Comparison of ENCODE assay signal across 8 cellular contexts in the genomic region with DNA sequence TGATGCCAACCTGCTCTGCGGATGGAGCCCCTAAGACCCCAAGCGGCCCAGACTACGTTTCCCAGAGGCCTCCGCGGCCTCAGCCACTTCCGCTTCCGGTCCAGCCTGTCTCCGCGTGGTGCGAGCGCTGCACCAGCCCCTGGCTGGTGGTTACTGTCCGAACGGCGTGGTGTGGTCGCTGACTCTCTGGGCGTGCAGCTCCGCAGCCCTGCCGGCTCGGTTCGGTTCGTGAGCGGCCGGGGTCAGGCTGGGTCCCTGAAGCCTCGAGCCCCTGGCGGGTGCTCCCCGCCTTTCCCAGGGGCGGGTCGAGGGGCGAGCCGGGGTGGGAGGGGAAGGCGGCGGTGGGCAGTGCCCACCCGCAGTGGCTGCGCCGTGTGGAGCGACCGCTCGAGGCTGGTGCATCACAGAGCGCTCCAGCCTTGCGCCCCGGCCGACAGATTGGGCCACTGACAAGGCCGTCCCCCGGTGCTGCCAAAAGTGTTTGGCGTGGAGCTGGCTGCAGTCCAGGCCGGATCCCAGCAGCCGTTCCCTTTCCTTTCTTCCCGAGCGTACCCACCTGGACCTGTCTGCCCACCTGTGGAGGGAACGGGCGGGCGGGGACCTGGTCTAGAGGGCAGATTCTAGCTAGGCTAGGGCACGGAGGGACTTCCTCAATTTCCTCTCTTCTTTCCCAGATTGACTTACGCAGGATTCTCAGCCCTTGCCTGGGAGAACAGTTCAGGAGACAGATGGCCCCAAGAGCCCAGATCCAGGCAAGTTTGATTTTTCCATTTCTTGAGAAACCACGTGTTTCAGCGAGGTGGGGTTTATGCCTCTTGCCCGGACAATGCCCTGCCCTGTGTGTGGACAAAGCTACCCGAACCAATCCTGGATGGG. TPM values are rescaled to one million over a fixed set of nuclear protein-coding genes. Genes with fewer than 3 reads are reported as not detected.
DNase-seq lines count a peak whose midpoint lies in the region; ATAC-seq, FAIRE-seq and TF ChIP-seq lines count a peak whose summit lies in the region.

A gene (plus strand): TSS at position 116 of the 876 bp plus-strand sequence. CDS start 613 bp downstream, at position 729.

- intact Hi-C loops in activated CD4-positive, alpha-beta T cell treated with anti-CD3 and anti-CD28 coated beads, Interleukin-2, amount 10 ng/mL, durations not matched to agents 24 days and 14 days (cut with micrococcal nuclease), result loop anchor here (1.0 to 5.0 kb wide), 3 partner anchors 11 to 1054 kb away; a partner anchor contains a TSS

- no peak for TF ChIP-seq CTCF in A549 (IDR thresholded peaks at IDR 0.05)

- H3K36me3 Mint-ChIP-seq in activated CD4-positive, alpha-beta T cell treated with anti-CD3 and anti-CD28 coated beads, Interleukin-2, amount 10 ng/mL, durations not matched to agents 24 days and 14 days (ENCODE audit: low read depth), result peaks cover 44% of the 10 kb centered on the region

- CTCF ChIA-PET in A549 (lab: Yijun Ruan, JAX), result interaction anchor here (0.8 kb wide), 1 partner anchor 17 kb away, joined by 3 read pairs; no protein-coding TSS in a partner anchor

- peaks cover 19% of the 10 kb centered on the region for H3K9me3 ChIP-seq in A549

- peak within 1 kb of the TSS; percentile 89 for H3K4me2 ChIP-seq in A549

- ATAC-seq in A549, result peak; percentile 98
- peak; percentile 98 for ATAC-seq in GM18519 (IDR thresholded peaks at IDR 0.05; ENCODE audit: low FRiP score, unreplicated experiment)
- peak; percentile 97 for ATAC-seq in HG03039 (IDR thresholded peaks at IDR 0.05; ENCODE audit: unreplicated experiment)

- no peak for FAIRE-seq in A549 (lab: Jason Lieb, UNC)

- H3K27ac Mint-ChIP-seq in activated CD4-positive, alpha-beta T cell treated with anti-CD3 and anti-CD28 coated beads, Interleukin-2, amount 10 ng/mL, durations not matched to agents 24 days and 14 days, result peak within 1 kb of the TSS; percentile 83

- TF ChIP-seq RAD21 in A549 (conservative IDR thresholded peaks at IDR 0.05 in 1 of 2, IDR thresholded peaks at IDR 0.05 in 1 of 2), result no peak

- peak within 1 kb of the TSS; percentile 92 for H3K4me3 ChIP-seq in A549

- H3K4me1 Mint-ChIP-seq in activated CD4-positive, alpha-beta T cell treated with anti-CD3 and anti-CD28 coated beads, Interleukin-2, amount 10 ng/mL, durations not matched to agents 24 days and 14 days, result peaks cover 24% of the 10 kb centered on the region

- DNase-seq in A549 (ENCODE audit: low read depth in 1 of 2, low spot score in 1 of 2), result peak; percentile 58 to 72
- peak; percentile 11 for DNase-seq in NCI-H345 treated with DMSO at 0.1 percent for 48 hours (lab: John Stamatoyannopoulos, UW; ENCODE audit: unreplicated experiment)
- DNase-seq in activated CD4-positive, alpha-beta T cell treated with anti-CD3 and anti-CD28 coated beads, Interleukin-2, amount 10 ng/mL, durations not matched to agents 24 days and 14 days, result peak; percentile 87
- DNase-seq in dedifferentiated amniotic fluid mesenchymal stem cell (ENCODE audit: extremely low spot score), result peak; percentile 50
- DNase-seq in left kidney (ENCODE audit: low read depth, low spot score), result peak; percentile 93
- DNase-seq in stimulated activated CD4-positive, alpha-beta T cell treated with anti-CD3 and anti-CD28 coated beads, Interleukin-1b, Interleukin-23, amount 100 ng/mL, for 48 hours, result peak; percentile 69

- peak within 1 kb of the TSS; percentile 85 for H3K4me3 Mint-ChIP-seq in activated CD4-positive, alpha-beta T cell treated with anti-CD3 and anti-CD28 coated beads, Interleukin-2, amount 10 ng/mL, durations not matched to agents 24 days and 14 days

- H3K27ac ChIP-seq in A549, result peak within 1 kb of the TSS; percentile 83 to 92

- H3K27me3 Mint-ChIP-seq in activated CD4-positive, alpha-beta T cell treated with anti-CD3 and anti-CD28 coated beads, Interleukin-2, amount 10 ng/mL, durations not matched to agents 24 days and 14 days, result no peaks in the 10 kb centered on the region

- H3K4me1 ChIP-seq in A549, result no peaks in the 10 kb centered on the region

- POLR2A ChIA-PET in A549 (lab: Yijun Ruan, JAX), result interaction anchor here (1.1 kb wide), 1 partner anchor 42 kb away, joined by 4 read pairs; a partner anchor contains a TSS

- 15% methylated on average over 35 of the region's 58 CpGs for WGBS in A549 (ENCODE audit: missing lambda C conversion rate)

- peak; percentile 73 for TF ChIP-seq POLR2A in A549 (IDR thresholded peaks at IDR 0.05; ENCODE audit: low read length)

- TF ChIP-seq EP300 in A549 (IDR thresholded peaks at IDR 0.05), result no peak

- peaks cover 29% of the 10 kb centered on the region for H3K9me3 Mint-ChIP-seq in activated CD4-positive, alpha-beta T cell treated with anti-CD3 and anti-CD28 coated beads, Interleukin-2, amount 10 ng/mL, durations not matched to agents 24 days and 14 days

TF ChIP-seq in A549, 52 proteins besides CTCF, POLR2A, EP300 and RAD21:
- TF ChIP-seq, protein P1, sequence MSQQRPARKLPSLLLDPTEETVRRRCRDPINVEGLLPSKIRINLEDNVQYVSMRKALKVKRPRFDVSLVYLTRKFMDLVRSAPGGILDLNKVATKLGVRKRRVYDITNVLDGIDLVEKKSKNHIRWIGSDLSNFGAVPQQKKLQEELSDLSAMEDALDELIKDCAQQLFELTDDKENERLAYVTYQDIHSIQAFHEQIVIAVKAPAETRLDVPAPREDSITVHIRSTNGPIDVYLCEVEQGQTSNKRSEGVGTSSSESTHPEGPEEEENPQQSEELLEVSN (IDR thresholded peaks at IDR 0.05; ENCODE audit: borderline replicate concordance, low read depth), result peak; percentile 86
- TF ChIP-seq, protein P2, sequence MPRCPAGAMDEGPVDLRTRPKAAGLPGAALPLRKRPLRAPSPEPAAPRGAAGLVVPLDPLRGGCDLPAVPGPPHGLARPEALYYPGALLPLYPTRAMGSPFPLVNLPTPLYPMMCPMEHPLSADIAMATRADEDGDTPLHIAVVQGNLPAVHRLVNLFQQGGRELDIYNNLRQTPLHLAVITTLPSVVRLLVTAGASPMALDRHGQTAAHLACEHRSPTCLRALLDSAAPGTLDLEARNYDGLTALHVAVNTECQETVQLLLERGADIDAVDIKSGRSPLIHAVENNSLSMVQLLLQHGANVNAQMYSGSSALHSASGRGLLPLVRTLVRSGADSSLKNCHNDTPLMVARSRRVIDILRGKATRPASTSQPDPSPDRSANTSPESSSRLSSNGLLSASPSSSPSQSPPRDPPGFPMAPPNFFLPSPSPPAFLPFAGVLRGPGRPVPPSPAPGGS (IDR thresholded peaks at IDR 0.05), result 0 out of 3 replicates have a peak, but pooled peaks have one; percentile 24
- TF ChIP-seq PHF8 (IDR thresholded peaks at IDR 0.05; ENCODE audit: borderline replicate concordance, low read depth) (peak; percentile 49; the same call in 1 of the 2 replicates), HOXA7 (CRISPR knock-in tag; IDR thresholded peaks at IDR 0.05) (no peak), JUN (IDR thresholded peaks at IDR 0.05) (peak; percentile 31 to 61; a peak in 2 of 5 replicates), ZSCAN20 (CRISPR knock-in tag; IDR thresholded peaks at IDR 0.05) (peak; percentile 48; the same call in 1 of the 2 replicates), ZC3H11A (IDR thresholded peaks at IDR 0.05) (no peak), MYC (IDR thresholded peaks at IDR 0.05; ENCODE audit: borderline replicate concordance, low read length) (peak; percentile 51; the same call in 1 of the 2 replicates)
- TF ChIP-seq, protein P3, sequence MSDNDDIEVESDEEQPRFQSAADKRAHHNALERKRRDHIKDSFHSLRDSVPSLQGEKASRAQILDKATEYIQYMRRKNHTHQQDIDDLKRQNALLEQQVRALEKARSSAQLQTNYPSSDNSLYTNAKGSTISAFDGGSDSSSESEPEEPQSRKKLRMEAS (IDR thresholded peaks at IDR 0.05), result peak; percentile 97
TF ChIP-seq in A549: peak in this region for 7.

RNA-seq across cellular contexts. Expression of the gene that starts here (rescaled TPM):
- 2.4 and 3.3 TPM in 2 replicates for polyA plus RNA-seq in A549 (2011; rRNA removed)
- polyA plus RNA-seq in A549 (2012; cell fraction: cytosol; rRNA removed), result 0.93 and 1.3 TPM in 2 replicates
- 1.2 and 1.9 TPM in 2 replicates for polyA plus RNA-seq in A549 (2012; cell fraction: nucleus; rRNA removed)
- polyA plus RNA-seq in A549 (2017; fragmentation: RNase III; extraction: RNeasy Plus Mini Kit Qiagen cat#74134 plus additional on column Dnase treatment), result 2.5 to 2.7 TPM (median 2.7 TPM) in 3 replicates
- 6.5 TPM in 2 replicates for polyA minus RNA-seq in A549 (2011; rRNA and poly(A)+ RNA removed)
- total RNA-seq in activated CD4-positive, alpha-beta T cell treated with anti-CD3 and anti-CD28 coated beads, Interleukin-2, amount 10 ng/mL, durations not matched to agents 24 days and 14 days, result 7.1 and 9.2 TPM in 2 replicates

Comparison
In these comparisons a context has a peak if more than half of its experiments do, and no peak if none do; other contexts are left out.
1. Peak in every context shown above with its lines: DNase-seq, ATAC-seq, H3K4me3 ChIP-seq and H3K27ac ChIP-seq.
2. DNase-seq: peak in every context shown above with its lines; median percentile 93 in left kidney; 87 in activated CD4-positive, alpha-beta T cell treated with anti-CD3 and anti-CD28 coated beads, Interleukin-2, amount 10 ng/mL, durations not matched to agents 24 days and 14 days; 69 in stimulated activated CD4-positive, alpha-beta T cell treated with anti-CD3 and anti-CD28 coated beads, Interleukin-1b, Interleukin-23, amount 100 ng/mL, for 48 hours; 65 in A549; 50 in dedifferentiated amniotic fluid mesenchymal stem cell; 11 in NCI-H345 treated with DMSO at 0.1 percent for 48 hours.